1 cellular context compared by ENCODE assay signal in the genomic region with DNA sequence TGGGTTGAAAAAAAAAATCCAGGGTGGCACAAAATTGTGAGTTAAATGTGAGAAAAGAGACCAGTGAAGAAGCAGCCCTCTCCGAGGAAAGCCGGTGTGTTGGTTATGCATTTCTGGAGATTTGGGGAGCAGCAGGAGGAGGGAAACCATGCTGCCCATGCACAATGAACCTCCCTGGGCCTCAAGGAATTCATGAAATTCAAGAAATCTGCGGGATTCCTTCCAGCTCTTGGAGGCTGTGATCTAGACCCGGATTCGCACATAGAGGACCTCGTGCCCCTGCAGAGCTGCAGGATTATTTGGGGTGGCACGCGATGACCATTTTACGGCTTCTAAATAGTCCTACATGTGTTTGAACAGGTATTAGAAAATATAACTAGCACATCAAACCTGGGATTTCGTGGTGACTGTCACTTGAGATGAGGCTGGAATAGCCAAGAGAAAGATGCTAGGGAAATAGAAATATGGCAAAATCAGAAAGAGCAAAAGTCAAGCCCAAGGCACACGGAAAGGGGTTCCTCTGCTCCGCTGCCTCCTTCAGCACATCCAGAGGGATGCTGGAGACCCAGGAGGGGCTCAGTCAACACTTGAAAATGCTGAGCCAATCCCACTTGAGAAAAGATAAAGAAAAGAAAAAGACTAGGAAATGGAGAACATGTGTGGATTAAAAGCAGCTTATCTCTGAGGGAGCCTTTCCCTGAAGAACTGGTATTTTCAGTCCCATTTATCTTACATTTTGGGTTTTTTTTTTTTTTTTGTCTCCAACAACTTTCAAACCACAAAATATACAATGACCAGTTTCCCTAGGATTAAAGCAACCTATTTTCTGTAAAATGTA.
TF ChIP-seq lines count a peak whose summit lies in the region.

No MANE protein-coding gene starts in this region.

TF ChIP-seq in HEK293, 187 proteins besides CTCF, POLR2A, EP300 and RAD21:
- TF ChIP-seq, protein P1, sequence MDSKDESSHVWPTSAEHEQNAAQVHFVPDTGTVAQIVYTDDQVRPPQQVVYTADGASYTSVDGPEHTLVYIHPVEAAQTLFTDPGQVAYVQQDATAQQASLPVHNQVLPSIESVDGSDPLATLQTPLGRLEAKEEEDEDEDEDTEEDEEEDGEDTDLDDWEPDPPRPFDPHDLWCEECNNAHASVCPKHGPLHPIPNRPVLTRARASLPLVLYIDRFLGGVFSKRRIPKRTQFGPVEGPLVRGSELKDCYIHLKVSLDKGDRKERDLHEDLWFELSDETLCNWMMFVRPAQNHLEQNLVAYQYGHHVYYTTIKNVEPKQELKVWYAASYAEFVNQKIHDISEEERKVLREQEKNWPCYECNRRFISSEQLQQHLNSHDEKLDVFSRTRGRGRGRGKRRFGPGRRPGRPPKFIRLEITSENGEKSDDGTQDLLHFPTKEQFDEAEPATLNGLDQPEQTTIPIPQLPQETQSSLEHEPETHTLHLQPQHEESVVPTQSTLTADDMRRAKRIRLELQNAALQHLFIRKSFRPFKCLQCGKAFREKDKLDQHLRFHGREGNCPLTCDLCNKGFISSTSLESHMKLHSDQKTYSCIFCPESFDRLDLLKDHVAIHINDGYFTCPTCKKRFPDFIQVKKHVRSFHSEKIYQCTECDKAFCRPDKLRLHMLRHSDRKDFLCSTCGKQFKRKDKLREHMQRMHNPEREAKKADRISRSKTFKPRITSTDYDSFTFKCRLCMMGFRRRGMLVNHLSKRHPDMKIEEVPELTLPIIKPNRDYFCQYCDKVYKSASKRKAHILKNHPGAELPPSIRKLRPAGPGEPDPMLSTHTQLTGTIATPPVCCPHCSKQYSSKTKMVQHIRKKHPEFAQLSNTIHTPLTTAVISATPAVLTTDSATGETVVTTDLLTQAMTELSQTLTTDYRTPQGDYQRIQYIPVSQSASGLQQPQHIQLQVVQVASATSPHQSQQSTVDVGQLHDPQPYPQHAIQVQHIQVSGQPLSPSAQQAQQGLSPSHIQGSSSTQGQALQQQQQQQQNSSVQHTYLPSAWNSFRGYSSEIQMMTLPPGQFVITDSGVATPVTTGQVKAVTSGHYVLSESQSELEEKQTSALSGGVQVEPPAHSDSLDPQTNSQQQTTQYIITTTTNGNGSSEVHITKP (tag by site-specific recombination; IDR thresholded peaks at IDR 0.05): no peak
- no peak for TF ChIP-seq ZXDB (tag by site-specific recombination; IDR thresholded peaks at IDR 0.05)
- no peak for TF ChIP-seq BCL11B (tag by site-specific recombination; IDR thresholded peaks at IDR 0.05; ENCODE audit: low read depth)
- no peak for TF ChIP-seq ZNF837 (tag by site-specific recombination; IDR thresholded peaks at IDR 0.05)
- TF ChIP-seq YY1 (tag by site-specific recombination; IDR thresholded peaks at IDR 0.05): no peak
- TF ChIP-seq GFI1B (tag by site-specific recombination; IDR thresholded peaks at IDR 0.05): no peak
- TF ChIP-seq, protein P2, sequence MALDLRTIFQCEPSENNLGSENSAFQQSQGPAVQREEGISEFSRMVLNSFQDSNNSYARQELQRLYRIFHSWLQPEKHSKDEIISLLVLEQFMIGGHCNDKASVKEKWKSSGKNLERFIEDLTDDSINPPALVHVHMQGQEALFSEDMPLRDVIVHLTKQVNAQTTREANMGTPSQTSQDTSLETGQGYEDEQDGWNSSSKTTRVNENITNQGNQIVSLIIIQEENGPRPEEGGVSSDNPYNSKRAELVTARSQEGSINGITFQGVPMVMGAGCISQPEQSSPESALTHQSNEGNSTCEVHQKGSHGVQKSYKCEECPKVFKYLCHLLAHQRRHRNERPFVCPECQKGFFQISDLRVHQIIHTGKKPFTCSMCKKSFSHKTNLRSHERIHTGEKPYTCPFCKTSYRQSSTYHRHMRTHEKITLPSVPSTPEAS (tag by site-specific recombination; IDR thresholded peaks at IDR 0.05): no peak
- TF ChIP-seq, protein P3, sequence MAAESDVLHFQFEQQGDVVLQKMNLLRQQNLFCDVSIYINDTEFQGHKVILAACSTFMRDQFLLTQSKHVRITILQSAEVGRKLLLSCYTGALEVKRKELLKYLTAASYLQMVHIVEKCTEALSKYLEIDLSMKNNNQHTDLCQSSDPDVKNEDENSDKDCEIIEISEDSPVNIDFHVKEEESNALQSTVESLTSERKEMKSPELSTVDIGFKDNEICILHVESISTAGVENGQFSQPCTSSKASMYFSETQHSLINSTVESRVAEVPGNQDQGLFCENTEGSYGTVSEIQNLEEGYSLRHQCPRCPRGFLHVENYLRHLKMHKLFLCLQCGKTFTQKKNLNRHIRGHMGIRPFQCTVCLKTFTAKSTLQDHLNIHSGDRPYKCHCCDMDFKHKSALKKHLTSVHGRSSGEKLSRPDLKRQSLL (tag by site-specific recombination; IDR thresholded peaks at IDR 0.05): peak; percentile 69; the same call in 1 of the 2 replicates
- TF ChIP-seq ZNF16 (tag by site-specific recombination; IDR thresholded peaks at IDR 0.05; ENCODE audit: low read depth): no peak
- TF ChIP-seq ZNF701 (tag by site-specific recombination; IDR thresholded peaks at IDR 0.05): no peak
- no peak for TF ChIP-seq SP2 (tag by site-specific recombination; IDR thresholded peaks at IDR 0.05)
- no peak for TF ChIP-seq MZF1 (tag by site-specific recombination; IDR thresholded peaks at IDR 0.05; ENCODE audit: borderline replicate concordance)
- TF ChIP-seq ZNF626 (tag by site-specific recombination; IDR thresholded peaks at IDR 0.05): no peak
- TF ChIP-seq, protein P4, sequence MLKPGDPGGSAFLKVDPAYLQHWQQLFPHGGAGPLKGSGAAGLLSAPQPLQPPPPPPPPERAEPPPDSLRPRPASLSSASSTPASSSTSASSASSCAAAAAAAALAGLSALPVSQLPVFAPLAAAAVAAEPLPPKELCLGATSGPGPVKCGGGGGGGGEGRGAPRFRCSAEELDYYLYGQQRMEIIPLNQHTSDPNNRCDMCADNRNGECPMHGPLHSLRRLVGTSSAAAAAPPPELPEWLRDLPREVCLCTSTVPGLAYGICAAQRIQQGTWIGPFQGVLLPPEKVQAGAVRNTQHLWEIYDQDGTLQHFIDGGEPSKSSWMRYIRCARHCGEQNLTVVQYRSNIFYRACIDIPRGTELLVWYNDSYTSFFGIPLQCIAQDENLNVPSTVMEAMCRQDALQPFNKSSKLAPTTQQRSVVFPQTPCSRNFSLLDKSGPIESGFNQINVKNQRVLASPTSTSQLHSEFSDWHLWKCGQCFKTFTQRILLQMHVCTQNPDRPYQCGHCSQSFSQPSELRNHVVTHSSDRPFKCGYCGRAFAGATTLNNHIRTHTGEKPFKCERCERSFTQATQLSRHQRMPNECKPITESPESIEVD (tag by site-specific recombination; IDR thresholded peaks at IDR 0.05): peak; percentile 50
- TF ChIP-seq ZNF830 (tag by site-specific recombination; IDR thresholded peaks at IDR 0.05; ENCODE audit: low read depth): no peak
- TF ChIP-seq ZNF76 (tag by site-specific recombination; IDR thresholded peaks at IDR 0.05; ENCODE audit: borderline replicate concordance, low read depth): no peak
- no peak for TF ChIP-seq ZNF624 (tag by site-specific recombination; IDR thresholded peaks at IDR 0.05)
- TF ChIP-seq, protein P5, sequence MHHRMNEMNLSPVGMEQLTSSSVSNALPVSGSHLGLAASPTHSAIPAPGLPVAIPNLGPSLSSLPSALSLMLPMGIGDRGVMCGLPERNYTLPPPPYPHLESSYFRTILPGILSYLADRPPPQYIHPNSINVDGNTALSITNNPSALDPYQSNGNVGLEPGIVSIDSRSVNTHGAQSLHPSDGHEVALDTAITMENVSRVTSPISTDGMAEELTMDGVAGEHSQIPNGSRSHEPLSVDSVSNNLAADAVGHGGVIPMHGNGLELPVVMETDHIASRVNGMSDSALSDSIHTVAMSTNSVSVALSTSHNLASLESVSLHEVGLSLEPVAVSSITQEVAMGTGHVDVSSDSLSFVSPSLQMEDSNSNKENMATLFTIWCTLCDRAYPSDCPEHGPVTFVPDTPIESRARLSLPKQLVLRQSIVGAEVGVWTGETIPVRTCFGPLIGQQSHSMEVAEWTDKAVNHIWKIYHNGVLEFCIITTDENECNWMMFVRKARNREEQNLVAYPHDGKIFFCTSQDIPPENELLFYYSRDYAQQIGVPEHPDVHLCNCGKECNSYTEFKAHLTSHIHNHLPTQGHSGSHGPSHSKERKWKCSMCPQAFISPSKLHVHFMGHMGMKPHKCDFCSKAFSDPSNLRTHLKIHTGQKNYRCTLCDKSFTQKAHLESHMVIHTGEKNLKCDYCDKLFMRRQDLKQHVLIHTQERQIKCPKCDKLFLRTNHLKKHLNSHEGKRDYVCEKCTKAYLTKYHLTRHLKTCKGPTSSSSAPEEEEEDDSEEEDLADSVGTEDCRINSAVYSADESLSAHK (tag by site-specific recombination; IDR thresholded peaks at IDR 0.05): peak; percentile 37; the same call in 1 of the 2 replicates
- no peak for TF ChIP-seq ZNF354C (tag by site-specific recombination; IDR thresholded peaks at IDR 0.05; ENCODE audit: borderline replicate concordance, low read depth)
- TF ChIP-seq, protein P6, sequence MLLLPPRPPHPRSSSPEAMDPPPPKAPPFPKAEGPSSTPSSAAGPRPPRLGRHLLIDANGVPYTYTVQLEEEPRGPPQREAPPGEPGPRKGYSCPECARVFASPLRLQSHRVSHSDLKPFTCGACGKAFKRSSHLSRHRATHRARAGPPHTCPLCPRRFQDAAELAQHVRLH (tag by site-specific recombination; IDR thresholded peaks at IDR 0.05): no peak
